26 cellular contexts compared by ENCODE assay signal in the genomic region with DNA sequence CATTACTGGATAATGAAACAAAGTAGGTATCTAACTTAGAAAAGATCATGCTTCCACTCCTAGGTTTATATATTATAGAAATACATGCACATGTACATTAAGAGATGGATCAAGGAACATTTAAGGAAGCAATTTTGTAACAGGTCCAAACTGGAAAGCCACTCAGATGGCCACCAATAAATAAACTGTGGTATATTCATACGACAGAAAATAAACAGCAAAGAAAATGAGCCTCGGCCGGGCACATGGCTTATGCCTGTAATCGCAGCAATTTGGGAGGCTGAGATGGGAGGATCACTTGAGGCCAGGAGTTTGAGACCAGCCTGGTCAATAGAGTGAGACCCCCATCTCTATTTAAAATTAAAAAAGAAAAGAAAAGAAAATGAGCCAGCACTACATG. TPM values are rescaled to one million over a fixed set of nuclear protein-coding genes. Genes with fewer than 3 reads are reported as not detected.
A peak's percentile ranks its signal among the peaks of the same experiment; 100 is the strongest.
DNase-seq lines count a peak whose midpoint lies in the region; ATAC-seq, FAIRE-seq and TF ChIP-seq lines count a peak whose summit lies in the region.
"Had no signal": no experiment of that assay in that cellular context is flagged by ENCODE, and none has a peak within 500 bp of the region (broad histone marks: within the 10 kb centered on the region; RNA-seq: fewer than 3 reads in every experiment).

No MANE protein-coding gene starts in this region.

- H3K36me3 ChIP-seq in SJSA1, result peaks cover 11% of the 10 kb centered on the region
- no peaks in the 10 kb centered on the region for H3K36me3 ChIP-seq in parathyroid adenoma (ENCODE audit: control insufficient read depth, insufficient read depth, low read length)
- H3K36me3 ChIP-seq: vagina had no signal

- no peak for TF ChIP-seq CTCF in A549 (IDR thresholded peaks at IDR 0.05)
- TF ChIP-seq CTCF in foreskin keratinocyte (conservative IDR thresholded peaks at IDR 0.05), result no peak
- TF ChIP-seq CTCF in parathyroid adenoma (IDR thresholded peaks at IDR 0.05), result no peak

- no peak for TF ChIP-seq POLR2A in A549 (IDR thresholded peaks at IDR 0.05; ENCODE audit: low read length)

- H3K4me1 ChIP-seq in A549 (peaks cover 97% of the 10 kb centered on the region), SJSA1 (replicated peaks) (peaks cover 22% of the 10 kb centered on the region), foreskin keratinocyte (peaks cover 20% of the 10 kb centered on the region), parathyroid adenoma (peaks cover 7% of the 10 kb centered on the region)

- peak overlapping the region; percentile 5; the same call in 1 of the 3 replicates for H3K4me3 ChIP-seq in A549
- no peak overlapping the region for H3K4me3 ChIP-seq in SJSA1
- peak overlapping the region; percentile 3 for H3K4me3 ChIP-seq in parathyroid adenoma (ENCODE audit: low read depth, low read length)
- H3K4me3 ChIP-seq: spleen, vagina had no signal

- no peaks in the 10 kb centered on the region for H3K9me3 ChIP-seq in A549
- no peaks in the 10 kb centered on the region for H3K9me3 ChIP-seq in SJSA1 (replicated peaks)
- H3K9me3 ChIP-seq in parathyroid adenoma (ENCODE audit: control insufficient read depth, low read length), result no peaks in the 10 kb centered on the region
- H3K9me3 ChIP-seq: neutrophil, spleen, vagina had no signal

- H3K27me3 ChIP-seq in SJSA1 (replicated peaks), result no peaks in the 10 kb centered on the region
- H3K27me3 ChIP-seq in foreskin keratinocyte, result no peaks in the 10 kb centered on the region
- H3K27me3 ChIP-seq in parathyroid adenoma (ENCODE audit: control insufficient read depth, insufficient read depth, low read length), result no peaks in the 10 kb centered on the region
- H3K27me3 ChIP-seq: neutrophil, spleen, vagina had no signal

- peaks cover 7% of the 10 kb centered on the region for H3K79me2 ChIP-seq in parathyroid adenoma

- H2AFZ ChIP-seq in parathyroid adenoma, result no peak overlapping the region

- WGBS in A549 (ENCODE audit: missing lambda C conversion rate), result 36% methylated on average over 4 of the region's 4 CpGs

- intact Hi-C loops in left colon (cut with DNase I, micrococcal nuclease), result no loop called here

- ATAC-seq in A549, result peak in 1 of 2 experiments; percentile 10; a peak in 2 of 6 replicates
- no peak for ATAC-seq in foreskin keratinocyte
- ATAC-seq in HG03108 (IDR thresholded peaks at IDR 0.05; ENCODE audit: unreplicated experiment), result no peak
- ATAC-seq in GM19452 (IDR thresholded peaks at IDR 0.05; ENCODE audit: unreplicated experiment), result no peak
- no peak for ATAC-seq in left colon
- ATAC-seq: left ventricle myocardium superior; stimulated activated effector memory CD8-positive, alpha-beta T cell treated with anti-CD3 and anti-CD28 coated beads, Interleukin-12 subunit alpha, Interleukin-12 subunit beta, amount 100 ng/mL, for 72 hours; WTC11 had no signal

- no peak for TF ChIP-seq EP300 in A549 (IDR thresholded peaks at IDR 0.05)

- H3K9ac ChIP-seq in parathyroid adenoma, result no peak overlapping the region

- DNase-seq in A549 (ENCODE audit: low read depth in 1 of 2, low spot score in 1 of 2) (no peak), SJSA1 (ENCODE audit: low read depth in 1 of 2, low spot score in 2 of 2) (no peak), foreskin keratinocyte (no peak), middle frontal gyrus (ENCODE audit: extremely low spot score, low spot score) (no peak), left colon (no peak)
- DNase-seq: activated CD8-positive, alpha-beta memory T cell treated with anti-CD3 and anti-CD28 coated beads, Interleukin-2, amount 50 U/mL, for 4 hours; activated naive CD8-positive, alpha-beta T cell treated with anti-CD3 and anti-CD28 coated beads for 36 hours; effector CD8-positive, alpha-beta T cell; immature natural killer cell; left ventricle myocardium superior; NCI-H1105; NCI-H1930; NCI-H2227 treated with DMSO at 0.1 percent for 48 hours; NCI-H69; spleen; stimulated activated CD4-positive, alpha-beta T cell treated with anti-CD3 and anti-CD28 coated beads, Interleukin-2, amount 100 ng/mL, for 48 hours had no signal

- no peak for FAIRE-seq in A549 (lab: Jason Lieb, UNC)
- FAIRE-seq: GM12891 had no signal

- H3K27ac ChIP-seq in A549 (peak overlapping the region; percentile 87 to 94), SJSA1 (peak overlapping the region; percentile 51), foreskin keratinocyte (peak overlapping the region; percentile 58), parathyroid adenoma (no peak overlapping the region)
- H3K27ac ChIP-seq: C4-2B, RWPE1, vagina had no signal

- H3K4me2 ChIP-seq in A549 (peak overlapping the region; percentile 72), parathyroid adenoma (ENCODE audit: low read length) (peak overlapping the region; percentile 22)

- POLR2A ChIA-PET in A549 (lab: Yijun Ruan, JAX), result interaction anchor here (0.6 to 1.3 kb wide), 3 partner anchors 17 to 62 kb away, joined by 3 to 4 read pairs (median 3); no protein-coding TSS in a partner anchor

- CTCF ChIA-PET in A549 (lab: Yijun Ruan, JAX), result interaction anchor here (1.0 to 2.2 kb wide), 4 partner anchors 13 to 25 kb away, joined by 4 to 6 read pairs (median 6); partner anchors contain the start of gene CEMIP2

- no peak for TF ChIP-seq RAD21 in A549 (conservative IDR thresholded peaks at IDR 0.05 in 1 of 2, IDR thresholded peaks at IDR 0.05 in 1 of 2)

TF ChIP-seq in A549, 52 proteins besides CTCF, POLR2A, EP300 and RAD21:
- TF ChIP-seq MAFK (IDR thresholded peaks at IDR 0.05; ENCODE audit: partially characterized antibody) (no peak), FOSB (CRISPR knock-in tag; IDR thresholded peaks at IDR 0.05) (no peak), HOXA7 (CRISPR knock-in tag; IDR thresholded peaks at IDR 0.05) (0 out of 2 replicates have a peak, but pooled peaks have one; percentile 51)

RNA-seq across cellular contexts. Expression of gene CEMIP2, which starts 25.6 kb away (rescaled TPM):
- polyA plus RNA-seq in A549 (2011; rRNA removed) (161 and 236 TPM in 2 replicates), A549 (2017; fragmentation: RNase III; extraction: RNeasy Plus Mini Kit Qiagen cat#74134 plus additional on column Dnase treatment) (136 to 158 TPM (median 146 TPM) in 3 replicates), foreskin keratinocyte (14.7 and 17.4 TPM in 2 replicates)
- 65.5 and 72.7 TPM in 2 replicates for polyA plus RNA-seq in A549 (2012; cell fraction: cytosol; rRNA removed)
- polyA plus RNA-seq in A549 (2012; cell fraction: nucleus; rRNA removed), result 146 and 156 TPM in 2 replicates
- 427 and 492 TPM in 2 replicates for polyA minus RNA-seq in A549 (2011; rRNA and poly(A)+ RNA removed)
- total RNA-seq in SJSA1 (2014; rRNA removed; shearing (Covaris generic)), result 14.8 and 24.4 TPM in 2 replicates
- total RNA-seq in foreskin keratinocyte (43.3 and 52.0 TPM in 2 replicates), left colon (100 to 1,000 TPM in 1 of 2 donors, 10 to 100 TPM in 1; 97.7 to 106 TPM)
